ENCODE assay signal across 21 cellular contexts in genomic region chr1:223338811-223339746, GRCh38. TPM values are rescaled to one million over a fixed set of nuclear protein-coding genes. Genes with fewer than 3 reads are reported as not detected.
DNase-seq lines count a peak whose midpoint lies in the region; ATAC-seq and TF ChIP-seq lines count a peak whose summit lies in the region.
"Had no signal": no experiment of that assay in that cellular context is flagged by ENCODE, and none has a peak within 500 bp of the region (broad histone marks: within the 10 kb centered on the region; RNA-seq: fewer than 3 reads in every experiment).

No MANE protein-coding gene starts in this region.

- H3K36me3 Mint-ChIP-seq in T-helper 17 cell (ENCODE audit: low read depth) = peaks cover 7% of the 10 kb centered on the region
- no peaks in the 10 kb centered on the region for H3K36me3 Mint-ChIP-seq in stimulated activated naive B cell treated with anti-CD40 and anti-IgM and Interleukin-4, amounts not matched to agents 10 μg/mL and 1 μg/mL and 100 μg/mL, for 72 hours

- H2AFZ ChIP-seq in osteoblast (ENCODE audit: low read length) = peak overlapping the region; percentile 35
- H2AFZ ChIP-seq: PC-9 had no signal

- H3K4me3 ChIP-seq in fibroblast of the aortic adventitia (ENCODE audit: low read depth, low read length) (no peak overlapping the region), osteoblast (ENCODE audit: insufficient read depth, low read length) (no peak overlapping the region)
- H3K4me3 ChIP-seq: PC-9, vagina had no signal

- H3K36me3 ChIP-seq in osteoblast (ENCODE audit: insufficient read depth, low read length) = no peaks in the 10 kb centered on the region
- H3K36me3 ChIP-seq: vagina had no signal

- H3K27me3 Mint-ChIP-seq in T-helper 17 cell = no peaks in the 10 kb centered on the region
- H3K27me3 Mint-ChIP-seq in stimulated activated naive B cell treated with anti-CD40 and anti-IgM and Interleukin-4, amounts not matched to agents 10 μg/mL and 1 μg/mL and 100 μg/mL, for 72 hours = peaks cover 6 to 7% of the 10 kb centered on the region in 2 donors

- no peak overlapping the region for H3K27ac ChIP-seq in osteoblast (ENCODE audit: low read depth, low read length)
- H3K27ac ChIP-seq: KMS-11, PC-9, vagina had no signal

- H3K27me3 ChIP-seq in osteoblast (ENCODE audit: insufficient read depth, low read length) = peaks cover 22% of the 10 kb centered on the region
- H3K27me3 ChIP-seq: vagina had no signal

- H3K4me1 ChIP-seq in osteoblast (ENCODE audit: insufficient read depth, low read length) = peaks cover 4% of the 10 kb centered on the region
- H3K4me1 ChIP-seq: Caco-2 had no signal

- H3K9me3 Mint-ChIP-seq in stimulated activated naive B cell treated with anti-CD40 and anti-IgM and Interleukin-4, amounts not matched to agents 10 μg/mL and 1 μg/mL and 100 μg/mL, for 72 hours = no peaks in the 10 kb centered on the region

- peak overlapping the region; percentile 32 for H3K4me2 ChIP-seq in osteoblast (ENCODE audit: insufficient read depth, low read length)
- H3K4me2 ChIP-seq: KMS-11, PC-9 had no signal

- peak overlapping the region; percentile 2 for H3K27ac Mint-ChIP-seq in T-helper 17 cell
- H3K27ac Mint-ChIP-seq in stimulated activated naive B cell treated with anti-CD40 and anti-IgM and Interleukin-4, amounts not matched to agents 10 μg/mL and 1 μg/mL and 100 μg/mL, for 72 hours = no peak overlapping the region

- no peaks in the 10 kb centered on the region for H4K20me1 ChIP-seq in osteoblast (ENCODE audit: insufficient read depth, low read length)

- no peaks in the 10 kb centered on the region for H3K79me2 ChIP-seq in osteoblast (ENCODE audit: insufficient read depth, low read length)

- TF ChIP-seq CTCF in fibroblast of the aortic adventitia (IDR thresholded peaks at IDR 0.05; ENCODE audit: insufficient read depth, low read length) (no peak), osteoblast (IDR thresholded peaks at IDR 0.05; ENCODE audit: extremely low read depth, low read depth, low read length) (no peak)

- DNase-seq in G401 (ENCODE audit: low spot score) (peak; percentile 84), T-helper 17 cell (no peak), fibroblast of the aortic adventitia (ENCODE audit: low read depth) (peak; percentile 12), osteoblast (ENCODE audit: insufficient read length, low spot score, missing footprints) (no peak)
- no peak for DNase-seq in stimulated activated naive B cell treated with anti-CD40 and anti-IgM and Interleukin-4, amounts not matched to agents 10 μg/mL and 1 μg/mL and 100 μg/mL, for 72 hours
- DNase-seq: Caco-2; cortex of kidney; EL; HCEC 1CT; NCI-H2081 treated with DMSO at 0.1 percent for 48 hours; PC-9; stimulated activated CD4-positive, alpha-beta T cell treated with anti-CD3 and anti-CD28 coated beads, Interleukin-2, amount 100 ng/mL, for 24 hours had no signal

- in situ Hi-C loops in G401 (cut with HindIII; ENCODE audit: low sequenced_read_pairs) = no loop called here

- H3K9me3 ChIP-seq in T-helper 17 cell (ENCODE audit: control insufficient read depth, low read length, poor library complexity, severe bottlenecking) (no peaks in the 10 kb centered on the region), osteoblast (ENCODE audit: low read depth, low read length) (no peaks in the 10 kb centered on the region)
- H3K9me3 ChIP-seq: Caco-2, vagina had no signal

- H3K4me1 Mint-ChIP-seq in T-helper 17 cell = peaks cover 11% of the 10 kb centered on the region
- no peaks in the 10 kb centered on the region for H3K4me1 Mint-ChIP-seq in stimulated activated naive B cell treated with anti-CD40 and anti-IgM and Interleukin-4, amounts not matched to agents 10 μg/mL and 1 μg/mL and 100 μg/mL, for 72 hours

- ATAC-seq in T-helper 17 cell (no peak), esophagus mucosa (no peak), GM18907 (IDR thresholded peaks at IDR 0.05; ENCODE audit: unreplicated experiment) (no peak)
- ATAC-seq in stimulated activated naive B cell treated with anti-CD40 and anti-IgM and Interleukin-4, amounts not matched to agents 10 μg/mL and 1 μg/mL and 100 μg/mL, for 72 hours (replicated peaks) = no peak
- ATAC-seq: activated CD4-positive, CD25-positive, alpha-beta regulatory T cell treated with anti-CD3 and anti-CD28 coated beads, Interleukin-2, amount 50 U/mL, for 24 hours had no signal

- H3K4me3 Mint-ChIP-seq in T-helper 17 cell = no peak overlapping the region
- H3K4me3 Mint-ChIP-seq in stimulated activated naive B cell treated with anti-CD40 and anti-IgM and Interleukin-4, amounts not matched to agents 10 μg/mL and 1 μg/mL and 100 μg/mL, for 72 hours = no peak overlapping the region

RNA-seq across cellular contexts. Expression of gene SUSD4, which starts 24.9 kb away (rescaled TPM):
- total RNA-seq in G401 (2014; rRNA removed; shearing (Covaris generic)) = not detected in 2 replicates
- total RNA-seq in T-helper 17 cell = 10 to 100 TPM in 1 of 2 donors, 1 to 10 TPM in 1; 8.8 to 32.6 TPM
- total RNA-seq in fibroblast of the aortic adventitia (ENCODE audit: low replicate concordance) = 0.18 and 1.9 TPM in 2 replicates
- total RNA-seq in osteoblast = 0.29 TPM in 1 of 2 replicates, not detected in the other
- 42.2 TPM for total RNA-seq in esophagus mucosa
- total RNA-seq: endothelial cell of umbilical vein, SK-MEL-5 had no signal

RNA-seq across cellular contexts. Expression of gene CCDC185, which starts 54.1 kb away (rescaled TPM):
- not detected in 2 replicates for total RNA-seq in G401 (2014; rRNA removed; shearing (Covaris generic))
- total RNA-seq in T-helper 17 cell = not detected
- not detected in 2 replicates for total RNA-seq in fibroblast of the aortic adventitia (ENCODE audit: low replicate concordance)
- total RNA-seq in osteoblast = not detected in 2 replicates
- total RNA-seq in esophagus mucosa = 0.24 TPM
- total RNA-seq: Caco-2, endothelial cell of umbilical vein, frontal cortex, mononuclear cell, PC-9, SK-MEL-5, vagina had no signal

Comparison
In these comparisons a context has a peak if more than half of its experiments do, and no peak if none do; other contexts are left out.
1. DNase-seq: peak in G401 (single experiment) and fibroblast of the aortic adventitia (single experiment); none in T-helper 17 cell (0 of 3), osteoblast (single experiment) and stimulated activated naive B cell treated with anti-CD40 and anti-IgM and Interleukin-4, amounts not matched to agents 10 μg/mL and 1 μg/mL and 100 μg/mL, for 72 hours (single experiment).